10 cellular contexts compared by ENCODE assay signal in genomic region chr11:65851083-65851579, GRCh38. TPM values are rescaled to one million over a fixed set of nuclear protein-coding genes. Genes with fewer than 3 reads are reported as not detected.
A peak's percentile ranks its signal among the peaks of the same experiment; 100 is the strongest.
DNase-seq lines count a peak whose midpoint lies in the region; ATAC-seq and TF ChIP-seq lines count a peak whose summit lies in the region.
"Had no signal": no experiment of that assay in that cellular context is flagged by ENCODE, and none has a peak within 500 bp of the region (broad histone marks: within the 10 kb centered on the region; RNA-seq: fewer than 3 reads in every experiment).

No MANE protein-coding gene starts in this region.

- peaks cover 4% of the 10 kb centered on the region for H3K9me3 Mint-ChIP-seq in osteocyte (ENCODE audit: unreplicated experiment)
- H3K9me3 Mint-ChIP-seq: CD4-positive, alpha-beta T cell; central memory CD8-positive, alpha-beta T cell had no signal

- H3K27me3 Mint-ChIP-seq in osteocyte (ENCODE audit: unreplicated experiment), result no peaks in the 10 kb centered on the region
- H3K27me3 Mint-ChIP-seq: CD4-positive, alpha-beta T cell; central memory CD8-positive, alpha-beta T cell had no signal

- peak; percentile 54 for TF ChIP-seq CTCF in osteocyte (IDR thresholded peaks at IDR 0.05)

- H3K36me3 Mint-ChIP-seq in osteocyte (ENCODE audit: unreplicated experiment), result peaks cover 42% of the 10 kb centered on the region

- no peak overlapping the region for H3K27ac Mint-ChIP-seq in osteocyte (ENCODE audit: unreplicated experiment)
- H3K27ac Mint-ChIP-seq: CD4-positive, alpha-beta T cell had no signal

- intact Hi-C loops in head of caudate nucleus (cut with DNase I), result no loop called here

- H3K4me3 Mint-ChIP-seq in osteocyte (ENCODE audit: unreplicated experiment), result no peak overlapping the region
- H3K4me3 Mint-ChIP-seq: CD4-positive, alpha-beta T cell; central memory CD8-positive, alpha-beta T cell had no signal

- peaks cover 15% of the 10 kb centered on the region for H3K4me1 Mint-ChIP-seq in osteocyte (ENCODE audit: unreplicated experiment)

- DNase-seq in NCI-H748 (lab: John Stamatoyannopoulos, UW; ENCODE audit: unreplicated experiment) (peak; percentile 17), NCI-H748 treated with DMSO at 0.1 percent for 48 hours (lab: John Stamatoyannopoulos, UW) (no peak), NCI-H69 (lab: John Stamatoyannopoulos, UW) (peak; percentile 31), cerebellar cortex (ENCODE audit: low spot score) (peak; percentile 58), osteocyte (ENCODE audit: extremely low spot score, unreplicated experiment) (no peak), head of caudate nucleus (no peak), NCI-H2081 (lab: John Stamatoyannopoulos, UW) (no peak)
- DNase-seq: CD4-positive, alpha-beta T cell had no signal

- no peak for ATAC-seq in GM21515 (IDR thresholded peaks at IDR 0.05; ENCODE audit: unreplicated experiment)

RNA-seq across cellular contexts. Expression of gene CFL1, which starts 6.8 kb away (rescaled TPM):
- 939 and 946 TPM in 2 replicates for total RNA-seq in osteocyte

RNA-seq across cellular contexts. Expression of gene MUS81, which starts 9.1 kb away (rescaled TPM):
- 63.7 and 68.5 TPM in 2 replicates for total RNA-seq in osteocyte

RNA-seq across cellular contexts. Expression of gene SNX32, which starts 17.4 kb away (rescaled TPM):
- total RNA-seq in osteocyte, result 4.0 and 4.1 TPM in 2 replicates

RNA-seq across cellular contexts. Expression of gene EFEMP2, which starts 21.5 kb away (rescaled TPM):
- total RNA-seq in osteocyte, result 130 and 131 TPM in 2 replicates

RNA-seq across cellular contexts. Expression of gene CTSW, which starts 28.5 kb away (rescaled TPM):
- not detected in 2 replicates for total RNA-seq in osteocyte

Comparison
In these comparisons a context has a peak if more than half of its experiments do, and no peak if none do; other contexts are left out.
1. DNase-seq: peak in NCI-H748 (single experiment), NCI-H69 (single experiment) and cerebellar cortex (single experiment); none in NCI-H748 treated with DMSO at 0.1 percent for 48 hours (single experiment), osteocyte (single experiment), head of caudate nucleus (0 of 42) and NCI-H2081 (0 of 2).